ENCODE assay signal across 8 cellular contexts in the genomic region with DNA sequence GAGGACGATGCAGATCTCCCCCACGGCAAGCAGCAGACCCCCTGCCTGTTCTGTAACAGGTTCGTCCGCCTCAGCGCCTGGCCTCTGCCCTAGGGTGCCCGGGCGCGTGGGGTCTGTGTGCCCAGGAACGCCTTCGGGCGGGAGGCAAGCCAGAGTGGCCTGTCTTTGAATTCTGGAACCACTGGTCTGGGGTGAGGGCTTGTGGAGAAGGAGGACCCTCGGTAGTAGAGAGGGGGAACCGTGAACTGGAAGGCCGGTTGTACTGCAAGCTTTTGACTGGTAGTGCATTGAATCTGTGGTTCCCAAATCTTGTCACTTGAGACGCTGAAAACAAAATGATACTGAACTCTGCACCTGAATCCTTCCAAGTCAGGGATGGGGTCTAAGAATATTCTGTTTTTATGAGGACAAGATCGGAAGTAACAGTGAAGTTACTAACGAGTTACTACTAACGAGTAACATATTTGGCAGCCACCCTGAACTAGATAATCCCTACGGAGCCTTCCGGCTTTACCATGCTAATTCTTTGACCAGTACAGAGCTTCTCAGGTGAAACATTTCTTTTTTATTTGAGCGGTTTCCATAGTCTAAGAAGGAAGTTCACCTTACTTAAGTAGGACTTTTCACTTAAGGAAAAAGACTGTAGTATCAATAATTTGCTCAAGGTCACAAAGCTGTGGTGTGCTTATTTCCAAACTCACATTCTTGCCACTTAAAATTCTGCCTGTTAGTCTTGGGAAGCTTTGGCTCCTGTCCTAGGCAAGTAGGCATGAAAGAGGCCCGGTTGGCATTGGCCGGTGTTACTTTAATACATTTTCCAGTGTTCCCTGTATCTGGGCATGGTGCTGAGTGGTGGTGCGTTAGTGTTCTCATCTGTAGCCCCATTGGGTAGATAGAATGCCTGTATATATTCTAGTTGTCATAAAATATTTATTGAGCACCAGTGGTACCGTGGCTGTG. TPM values are rescaled to one million over a fixed set of nuclear protein-coding genes. Genes with fewer than 3 reads are reported as not detected.
DNase-seq lines count a peak whose midpoint lies in the region; ATAC-seq, FAIRE-seq and TF ChIP-seq lines count a peak whose summit lies in the region.

No MANE protein-coding gene starts in this region.

- no peak overlapping the region for H4K91ac ChIP-seq in mesenchymal stem cell (ENCODE audit: low read length)

- H3K18ac ChIP-seq in mesenchymal stem cell (ENCODE audit: low read depth in 1 of 2, low read length in 2 of 2), result peak overlapping the region; percentile 63 to 79

- H2AK5ac ChIP-seq in mesenchymal stem cell (ENCODE audit: low read length, severe bottlenecking), result no peak overlapping the region

- WGBS in mesenchymal stem cell, result 14% methylated on average over 23 of the region's 25 CpGs

- H2BK12ac ChIP-seq in mesenchymal stem cell (ENCODE audit: low read length in 2 of 2), result peak overlapping the region in 1 of 2 experiments; percentile 17

- no peaks in the 10 kb centered on the region for H3K27me3 ChIP-seq in mesenchymal stem cell (ENCODE audit: control insufficient read depth in 1 of 2, insufficient read depth in 1 of 2, low read length in 2 of 2)

- H3K23ac ChIP-seq in mesenchymal stem cell (ENCODE audit: low read length in 2 of 2), result peak overlapping the region in 1 of 2 experiments; percentile 20

- peak overlapping the region; percentile 95 for H3K4me2 ChIP-seq in mesenchymal stem cell (ENCODE audit: low read length, poor library complexity, severe bottlenecking)

- no peak overlapping the region for H2BK5ac ChIP-seq in mesenchymal stem cell (ENCODE audit: low read depth, low read length, poor library complexity, severe bottlenecking)

- peak overlapping the region in 1 of 2 experiments; percentile 81 for H3K4ac ChIP-seq in mesenchymal stem cell (ENCODE audit: low read depth in 1 of 2, low read length in 2 of 2)

- H3K79me1 ChIP-seq in mesenchymal stem cell (replicated peaks; ENCODE audit: low read length, poor library complexity, severe bottlenecking), result peaks cover 7% of the 10 kb centered on the region

- peak overlapping the region; percentile 99 for H3K9ac ChIP-seq in mesenchymal stem cell (ENCODE audit: low read length)

- H3K27ac ChIP-seq in mesenchymal stem cell (ENCODE audit: low read length, poor library complexity, severe bottlenecking), result no peak overlapping the region

- DNase-seq in AG08396 (ENCODE audit: low spot score) (peak; percentile 32), cerebellar cortex (ENCODE audit: low spot score) (peak; percentile 42), mesenchymal stem cell (peak; percentile 20), urothelium cell line (ENCODE audit: low spot score) (peak; percentile 33), OCI-M2 (lab: John Stamatoyannopoulos, UW; ENCODE audit: unreplicated experiment) (no peak)

- H3K14ac ChIP-seq in mesenchymal stem cell (ENCODE audit: low read length in 2 of 2), result peak overlapping the region in 1 of 2 experiments; percentile 82

- ATAC-seq in GM18502 (IDR thresholded peaks at IDR 0.05; ENCODE audit: poor library complexity, unreplicated experiment) (peak; percentile 20), HG03025 (IDR thresholded peaks at IDR 0.05; ENCODE audit: low FRiP score, unreplicated experiment) (peak; percentile 11)

- H3K4me1 ChIP-seq in mesenchymal stem cell (ENCODE audit: control insufficient read depth, insufficient read depth, low read depth, low read length), result peaks cover 2% of the 10 kb centered on the region

- H2BK120ac ChIP-seq in mesenchymal stem cell (ENCODE audit: low read depth, low read length), result no peak overlapping the region

- H4K8ac ChIP-seq in mesenchymal stem cell (ENCODE audit: low read length), result no peak overlapping the region

- no peak for FAIRE-seq in urothelium cell line (lab: Jason Lieb, UNC)

- H2BK15ac ChIP-seq in mesenchymal stem cell (ENCODE audit: low read depth, poor library complexity, severe bottlenecking), result peak overlapping the region; percentile 1

- H3K9me3 ChIP-seq in mesenchymal stem cell (ENCODE audit: control insufficient read depth, low read length), result no peaks in the 10 kb centered on the region

- H3K36me3 ChIP-seq in mesenchymal stem cell (ENCODE audit: control insufficient read depth in 1 of 2, insufficient read depth in 2 of 2, low read depth in 1 of 2, low read length in 2 of 2), result peaks cover 0 to 27% of the 10 kb centered on the region in 2 experiments

- H2AFZ ChIP-seq in mesenchymal stem cell (ENCODE audit: low read depth, low read length), result peak overlapping the region; percentile 89

- H3K4me3 ChIP-seq in mesenchymal stem cell (ENCODE audit: insufficient read depth in 1 of 2, low read depth in 1 of 2, low read length in 2 of 2), result peak overlapping the region; percentile 84 to 94

TF ChIP-seq in PFSK-1, 5 proteins besides CTCF, POLR2A, EP300 and RAD21:
- TF ChIP-seq SIN3A (IDR thresholded peaks at IDR 0.05; ENCODE audit: borderline replicate concordance, insufficient read depth, low read length), result no peak
- no peak for TF ChIP-seq REST (IDR thresholded peaks at IDR 0.05; ENCODE audit: insufficient read depth in 1 of 2, low read depth in 2 of 2, low read length in 2 of 2)
- no peak; the same call in none of the 2 replicates for TF ChIP-seq POLR2AphosphoS5 (IDR thresholded peaks at IDR 0.05; ENCODE audit: low read depth, low read length)
- TF ChIP-seq TAF1 (IDR thresholded peaks at IDR 0.05; ENCODE audit: borderline replicate concordance, insufficient read depth, low read length), result 0 out of 2 replicates have a peak, but pooled peaks have one; percentile 25
- TF ChIP-seq FOXP2 (optimal IDR thresholded peaks at IDR 0.05; ENCODE audit: borderline replicate concordance, extremely low read depth, extremely low read length, insufficient read depth), result no peak

RNA-seq across cellular contexts. Expression of gene PRMT3, which starts 0.9 kb away (rescaled TPM):
- 42.2 TPM for polyA plus RNA-seq in PFSK-1 (2012; ENCODE audit: insufficient read length, low read depth)
- 7.3 TPM for polyA plus RNA-seq in mesenchymal stem cell (2013, experiment 1 of 2)
- polyA plus RNA-seq in mesenchymal stem cell (2013, experiment 2 of 2), result 7.9 TPM

RNA-seq across cellular contexts. Expression of gene HTATIP2, which starts 24.9 kb away (rescaled TPM):
- not detected for polyA plus RNA-seq in PFSK-1 (2012; ENCODE audit: insufficient read length, low read depth)
- 44.4 TPM for polyA plus RNA-seq in mesenchymal stem cell (2013, experiment 1 of 2)
- 44.7 TPM for polyA plus RNA-seq in mesenchymal stem cell (2013, experiment 2 of 2)
